In genomic region chr7:41035788-41036187, GRCh38 we compare ENCODE assay signal across 32 cellular contexts.
A peak's percentile ranks its signal among the peaks of the same experiment; 100 is the strongest.
DNase-seq lines count a peak whose midpoint lies in the region; ATAC-seq, FAIRE-seq and TF ChIP-seq lines count a peak whose summit lies in the region.
"Had no signal": no experiment of that assay in that cellular context is flagged by ENCODE, and none has a peak within 500 bp of the region (broad histone marks: within the 10 kb centered on the region; RNA-seq: fewer than 3 reads in every experiment).

No MANE protein-coding gene starts in this region.

- SMC1A ChIA-PET in GM12878 (lab: Charles Lee; ENCODE audit: uncharacterized antibody, unreplicated experiment): interaction anchor here (0.7 to 2.6 kb wide), 4 partner anchors 11 to 657 kb away, joined by 3 to 13 read pairs (median 3); no protein-coding TSS in a partner anchor

- CTCF ChIA-PET in GM12878 (lab: Yijun Ruan, JAX): interaction anchor here (1.5 to 2.7 kb wide), 2 partner anchors 11 to 33 kb away, joined by 3 to 12 read pairs; no protein-coding TSS in a partner anchor
- CTCF ChIA-PET in activated CD8-positive, alpha-beta T cell treated with anti-CD3 and anti-CD28 coated beads for 36 hours (lab: Charles Lee): no interaction called here

- POLR2A ChIA-PET in GM12878 (lab: Charles Lee): no interaction called here
- POLR2A ChIA-PET in activated CD8-positive, alpha-beta T cell treated with anti-CD3 and anti-CD28 coated beads for 36 hours (lab: Charles Lee): interaction anchor here (0.7 kb wide), 1 partner anchor 427 kb away, joined by 3 read pairs; no protein-coding TSS in a partner anchor

- peaks cover 10% of the 10 kb centered on the region for H3K27me3 Mint-ChIP-seq in neural progenitor cell (ENCODE audit: insufficient read depth, low read depth)
- no peaks in the 10 kb centered on the region for H3K27me3 Mint-ChIP-seq in activated CD8-positive, alpha-beta T cell treated with anti-CD3 and anti-CD28 coated beads for 36 hours
- H3K27me3 Mint-ChIP-seq: activated naive CD8-positive, alpha-beta T cell; CD4-positive, alpha-beta memory T cell had no signal

- no peak for TF ChIP-seq CTCF in GM12878 (IDR thresholded peaks at IDR 0.05 in 2 of 3, conservative IDR thresholded peaks at IDR 0.05 in 1 of 3; ENCODE audit: control insufficient read depth in 2 of 3, extremely low read depth in 1 of 3, insufficient read depth in 1 of 3, low read depth in 3 of 3, low read length in 3 of 3)
- TF ChIP-seq CTCF in neural progenitor cell (IDR thresholded peaks at IDR 0.05): no peak
- no peak for TF ChIP-seq CTCF in D721Med (IDR thresholded peaks at IDR 0.05; ENCODE audit: insufficient read depth, missing control alignments)
- no peak for TF ChIP-seq CTCF in foreskin fibroblast (IDR thresholded peaks at IDR 0.05; ENCODE audit: low read depth, low read length)
- TF ChIP-seq CTCF in activated CD8-positive, alpha-beta T cell treated with anti-CD3 and anti-CD28 coated beads for 36 hours (IDR thresholded peaks at IDR 0.05): no peak

- no peaks in the 10 kb centered on the region for H3K27me3 ChIP-seq in BLaER1 treated with 17β-estradiol and CSF1 and Interleukin-3, amounts not matched to agents 10 nM and 100 nM
- H3K27me3 ChIP-seq in GM12878 (replicated peaks in 1 of 2; ENCODE audit: control insufficient read depth in 2 of 2, insufficient read depth in 2 of 2, low read length in 1 of 2) (no peaks in the 10 kb centered on the region), neural progenitor cell (no peaks in the 10 kb centered on the region)
- H3K27me3 ChIP-seq: dorsolateral prefrontal cortex, esophagus squamous epithelium, heart right ventricle, pancreas, suprapubic skin, upper lobe of right lung had no signal

- no peak overlapping the region for H3K27ac Mint-ChIP-seq in neural progenitor cell
- no peak overlapping the region for H3K27ac Mint-ChIP-seq in activated CD8-positive, alpha-beta T cell treated with anti-CD3 and anti-CD28 coated beads for 36 hours
- H3K27ac Mint-ChIP-seq: activated CD8-positive, alpha-beta T cell treated with anti-CD3 and anti-CD28 coated beads, Interleukin-2, amount 10 ng/mL, durations not matched to agents 7 days and 5 days; activated naive CD8-positive, alpha-beta T cell; CD4-positive, alpha-beta memory T cell; nephron had no signal

- no peaks in the 10 kb centered on the region for H3F3A ChIP-seq in neural progenitor cell (ENCODE audit: low read depth)

- H3K27ac ChIP-seq in BLaER1 treated with 17β-estradiol and CSF1 and Interleukin-3, amounts not matched to agents 10 nM and 100 nM: no peak overlapping the region
- H3K27ac ChIP-seq in KOPT-K1 (ENCODE audit: low read depth, low read length, poor library complexity, severe bottlenecking) (peak overlapping the region; percentile 85), GM12878 (ENCODE audit: control insufficient read depth, insufficient read depth) (no peak overlapping the region), neural progenitor cell (no peak overlapping the region)
- H3K27ac ChIP-seq: dorsolateral prefrontal cortex, esophagus squamous epithelium, heart right ventricle, pancreas, PC-9, suprapubic skin, upper lobe of right lung had no signal

- H4K20me1 ChIP-seq in BLaER1 treated with 17β-estradiol and CSF1 and Interleukin-3, amounts not matched to agents 10 nM and 100 nM: no peaks in the 10 kb centered on the region
- no peaks in the 10 kb centered on the region for H4K20me1 ChIP-seq in GM12878 (ENCODE audit: control insufficient read depth, insufficient read depth)
- H4K20me1 ChIP-seq in neural progenitor cell (ENCODE audit: low read depth): no peaks in the 10 kb centered on the region

- no peak overlapping the region for H3K4me3 ChIP-seq in BLaER1 treated with 17β-estradiol and CSF1 and Interleukin-3, amounts not matched to agents 10 nM and 100 nM
- no peak overlapping the region for H3K4me3 ChIP-seq in GM12878
- H3K4me3 ChIP-seq in neural progenitor cell: no peak overlapping the region
- H3K4me3 ChIP-seq in foreskin fibroblast (ENCODE audit: low read depth in 1 of 2, low read length in 2 of 2): no peak overlapping the region
- H3K4me3 ChIP-seq: dorsolateral prefrontal cortex, esophagus squamous epithelium, heart right ventricle, pancreas, PC-9, smooth muscle cell, suprapubic skin, upper lobe of right lung had no signal

- intact Hi-C loops in GM12878 (cut with micrococcal nuclease; ENCODE audit: unreplicated experiment): no loop called here
- intact Hi-C loops in activated CD8-positive, alpha-beta T cell treated with anti-CD3 and anti-CD28 coated beads for 36 hours (cut with micrococcal nuclease): no loop called here

- FAIRE-seq in GM12878 (lab: Jason Lieb, UNC) (no peak), D721Med (lab: Jason Lieb, UNC) (no peak)
- FAIRE-seq: A204.1, pancreas had no signal

- no peaks in the 10 kb centered on the region for H3K79me2 ChIP-seq in GM12878 (ENCODE audit: control insufficient read depth, insufficient read depth, low read length)
- H3K79me2 ChIP-seq in neural progenitor cell (ENCODE audit: low read depth): no peaks in the 10 kb centered on the region

- no peak for TF ChIP-seq RAD21 in GM12878 (IDR thresholded peaks at IDR 0.05; ENCODE audit: insufficient read depth, low read depth, low read length)

- peaks cover 0 to 3% (median 0%) of the 10 kb centered on the region in 11 experiments; a peak in 4 of 22 replicates for H3K9me3 ChIP-seq in BLaER1 treated with 17β-estradiol and CSF1 and Interleukin-3, amounts not matched to agents 10 nM and 100 nM (replicated peaks in 1 of 11)
- no peaks in the 10 kb centered on the region for H3K9me3 ChIP-seq in KOPT-K1 (ENCODE audit: insufficient read depth, low read length, poor library complexity, severe bottlenecking)
- no peaks in the 10 kb centered on the region for H3K9me3 ChIP-seq in GM12878 (replicated peaks; ENCODE audit: control insufficient read depth, insufficient read depth, low read length)
- H3K9me3 ChIP-seq in neural progenitor cell (ENCODE audit: low read depth): no peaks in the 10 kb centered on the region
- H3K9me3 ChIP-seq: esophagus squamous epithelium, heart right ventricle, pancreas, suprapubic skin, upper lobe of right lung had no signal

- 7% methylated on average over 4 of the region's 4 CpGs for WGBS in GM12878 (ENCODE audit: insufficient coverage, insufficient replicate concordance, low lambda C conversion rate, missing lambda C conversion rate)

- H3K36me3 ChIP-seq in BLaER1 treated with 17β-estradiol and CSF1 and Interleukin-3, amounts not matched to agents 10 nM and 100 nM: no peaks in the 10 kb centered on the region
- H3K36me3 ChIP-seq in KOPT-K1 (ENCODE audit: insufficient read depth, low read length): no peaks in the 10 kb centered on the region
- no peaks in the 10 kb centered on the region for H3K36me3 ChIP-seq in GM12878 (ENCODE audit: control insufficient read depth in 2 of 2, insufficient read depth in 2 of 2, low read length in 1 of 2)
- H3K36me3 ChIP-seq in neural progenitor cell: no peaks in the 10 kb centered on the region
- H3K36me3 ChIP-seq: esophagus squamous epithelium, heart right ventricle, pancreas, suprapubic skin, upper lobe of right lung had no signal

- ATAC-seq in GM12878: peak; percentile 60
- no peak for ATAC-seq in activated CD8-positive, alpha-beta T cell treated with anti-CD3 and anti-CD28 coated beads for 36 hours
- ATAC-seq: activated CD8-positive, alpha-beta T cell treated with anti-CD3 and anti-CD28 coated beads, Interleukin-2, amount 10 ng/mL, durations not matched to agents 7 days and 5 days; heart right ventricle; pancreas; right cardiac atrium; SK-N-SH treated with all-trans-retinoic acid at 6 μM for 48 hours; upper lobe of right lung had no signal

- peak overlapping the region; percentile 21 to 78 (median 65); a peak in 21 of 22 replicates for H3K4me2 ChIP-seq in BLaER1 treated with 17β-estradiol and CSF1 and Interleukin-3, amounts not matched to agents 10 nM and 100 nM
- H3K4me2 ChIP-seq in GM12878 (ENCODE audit: control insufficient read depth, insufficient read depth) (no peak overlapping the region), neural progenitor cell (peak overlapping the region; percentile 13)
- H3K4me2 ChIP-seq: PC-9, smooth muscle cell had no signal

- no peaks in the 10 kb centered on the region for H3K9me3 Mint-ChIP-seq in neural progenitor cell
- no peaks in the 10 kb centered on the region for H3K9me3 Mint-ChIP-seq in activated CD8-positive, alpha-beta T cell treated with anti-CD3 and anti-CD28 coated beads for 36 hours
- H3K9me3 Mint-ChIP-seq: nephron had no signal

- H3K4me3 Mint-ChIP-seq in neural progenitor cell: no peak overlapping the region
- no peak overlapping the region for H3K4me3 Mint-ChIP-seq in activated CD8-positive, alpha-beta T cell treated with anti-CD3 and anti-CD28 coated beads for 36 hours
- H3K4me3 Mint-ChIP-seq: activated CD8-positive, alpha-beta T cell treated with anti-CD3 and anti-CD28 coated beads, Interleukin-2, amount 10 ng/mL, durations not matched to agents 7 days and 5 days; activated naive CD8-positive, alpha-beta T cell; CD4-positive, alpha-beta memory T cell; nephron had no signal

- no peaks in the 10 kb centered on the region for H3K36me3 Mint-ChIP-seq in neural progenitor cell
- H3K36me3 Mint-ChIP-seq in activated CD8-positive, alpha-beta T cell treated with anti-CD3 and anti-CD28 coated beads for 36 hours (ENCODE audit: low read depth): no peaks in the 10 kb centered on the region
- H3K36me3 Mint-ChIP-seq: activated naive CD8-positive, alpha-beta T cell; CD4-positive, alpha-beta memory T cell had no signal

- H2AFZ ChIP-seq in GM12878 (ENCODE audit: control insufficient read depth, low read depth, low read length) (no peak overlapping the region), neural progenitor cell (replicated peaks) (no peak overlapping the region)
- H2AFZ ChIP-seq: PC-9 had no signal

- H3K4me1 Mint-ChIP-seq in neural progenitor cell: peaks cover 4% of the 10 kb centered on the region
- no peaks in the 10 kb centered on the region for H3K4me1 Mint-ChIP-seq in activated CD8-positive, alpha-beta T cell treated with anti-CD3 and anti-CD28 coated beads for 36 hours (ENCODE audit: low read depth)
- H3K4me1 Mint-ChIP-seq: CD4-positive, alpha-beta memory T cell had no signal

- peaks cover 0 to 47% (median 30%) of the 10 kb centered on the region in 10 experiments; a peak in 19 of 20 replicates for H3K4me1 ChIP-seq in BLaER1 treated with 17β-estradiol and CSF1 and Interleukin-3, amounts not matched to agents 10 nM and 100 nM
- H3K4me1 ChIP-seq in GM12878 (ENCODE audit: control insufficient read depth, insufficient read depth, low read length) (no peaks in the 10 kb centered on the region), neural progenitor cell (peaks cover 7% of the 10 kb centered on the region)
- H3K4me1 ChIP-seq: esophagus squamous epithelium, heart right ventricle, pancreas, suprapubic skin, upper lobe of right lung had no signal

- H3K9ac ChIP-seq in BLaER1 treated with 17β-estradiol and CSF1 and Interleukin-3, amounts not matched to agents 10 nM and 100 nM: no peak overlapping the region
- no peak overlapping the region for H3K9ac ChIP-seq in GM12878 (ENCODE audit: control insufficient read depth, insufficient read depth, low read length)
- no peak overlapping the region for H3K9ac ChIP-seq in neural progenitor cell

- RAD21 ChIA-PET in GM12878 (lab: Charles Lee; ENCODE audit: unreplicated experiment): no interaction called here

- DNase-seq in GM12878 (ENCODE audit: low read depth, low spot score) (no peak), neural progenitor cell (ENCODE audit: low spot score) (peak; percentile 42), D721Med (ENCODE audit: insufficient read length, low spot score) (no peak), foreskin fibroblast (no peak), DMS 273 (lab: John Stamatoyannopoulos, UW; ENCODE audit: unreplicated experiment) (no peak)
- no peak for DNase-seq in activated CD8-positive, alpha-beta T cell treated with anti-CD3 and anti-CD28 coated beads for 36 hours
- DNase-seq: activated CD8-positive, alpha-beta T cell treated with anti-CD3 and anti-CD28 coated beads, Interleukin-2, amount 10 ng/mL, durations not matched to agents 7 days and 5 days; activated T-cell treated with anti-CD3 and anti-CD28 coated beads for 4 hours; CD4-positive, alpha-beta memory T cell; dorsolateral prefrontal cortex; esophagus squamous epithelium; foreskin melanocyte; heart right ventricle; NCI-H1417 treated with DMSO at 0.1 percent for 48 hours; NCI-H2081 treated with DMSO at 0.1 percent for 48 hours; NCI-H2227 treated with DMSO at 0.1 percent for 48 hours; NCI-H526; pancreas; PC-9; right cardiac atrium; Right ventricle myocardium superior; stimulated activated naive CD4-positive, alpha-beta T cell treated with Interleukin-2 at 50 U/mL for 16 hours; T-helper 2 cell; upper lobe of right lung had no signal

- in situ Hi-C loops in GM12878 (cut with MboI): no loop called here

- TF ChIP-seq EP300 in GM12878 (IDR thresholded peaks at IDR 0.05; ENCODE audit: borderline replicate concordance in 1 of 2, control insufficient read depth in 1 of 2, low read depth in 2 of 2, low read length in 2 of 2): no peak

- no peak for TF ChIP-seq POLR2A in GM12878 (IDR thresholded peaks at IDR 0.05; ENCODE audit: low read depth, low read length)

- no TSS peak for BruUV-seq in GM12878 (replicated peaks; lab: Mats Ljungman, UMichigan)
